9 cellular contexts compared by ENCODE assay signal in genomic region chr15:77013786-77014136, GRCh38. TPM values are rescaled to one million over a fixed set of nuclear protein-coding genes. Genes with fewer than 3 reads are reported as not detected.
DNase-seq lines count a peak whose midpoint lies in the region; ATAC-seq and TF ChIP-seq lines count a peak whose summit lies in the region.
"Had no signal": no experiment of that assay in that cellular context is flagged by ENCODE, and none has a peak within 500 bp of the region (broad histone marks: within the 10 kb centered on the region; RNA-seq: fewer than 3 reads in every experiment).

No MANE protein-coding gene starts in this region.

- DNase-seq in MCF 10A (ENCODE audit: unreplicated experiment) (peak; percentile 33), breast epithelium (ENCODE audit: low spot score in 2 of 2) (no peak), T-helper 9 cell (peak; percentile 74), SIG-M5 treated with dmso at 0.1 percent for 504 hours (lab: John Stamatoyannopoulos, UW; ENCODE audit: unreplicated experiment) (no peak), pons (ENCODE audit: low spot score) (no peak)
- peak; percentile 64 to 86 for DNase-seq in central memory CD8-positive, alpha-beta T cell (ENCODE audit: low spot score in 2 of 2)
- peak; percentile 78 to 83 for DNase-seq in stimulated activated CD8-positive, alpha-beta memory T cell treated with anti-CD3 and anti-CD28 coated beads, Interleukin-2, amount 100 ng/mL, for 1 hour (ENCODE audit: low read depth in 2 of 2)

- WGBS in gastroesophageal sphincter (ENCODE audit: low coverage in 1 of 2), 2 donors = no CpG with 5 or more reads among the region's 5 CpGs

- H3K36me3 ChIP-seq in breast epithelium (no peaks in the 10 kb centered on the region), gastroesophageal sphincter (no peaks in the 10 kb centered on the region)
- H3K36me3 ChIP-seq: SJSA1 had no signal

- H3K9me3 ChIP-seq in breast epithelium (no peaks in the 10 kb centered on the region), gastroesophageal sphincter (no peaks in the 10 kb centered on the region)
- H3K9me3 ChIP-seq: SJSA1 had no signal

- no TSS peak for BruUV-seq in MCF 10A (replicated peaks; lab: Mats Ljungman, UMichigan)

- H3K36me3 Mint-ChIP-seq in MCF 10A (ENCODE audit: insufficient read depth, unreplicated experiment) = no peaks in the 10 kb centered on the region
- peaks cover 26% of the 10 kb centered on the region for H3K36me3 Mint-ChIP-seq in central memory CD8-positive, alpha-beta T cell (ENCODE audit: insufficient read depth)

- peak overlapping the region; percentile 14 for H3K27ac Mint-ChIP-seq in MCF 10A (ENCODE audit: low read depth, unreplicated experiment)
- peak overlapping the region; percentile 97 for H3K27ac Mint-ChIP-seq in central memory CD8-positive, alpha-beta T cell (ENCODE audit: low read depth)

- H3K27me3 Mint-ChIP-seq in MCF 10A (ENCODE audit: insufficient read depth, unreplicated experiment) = no peaks in the 10 kb centered on the region
- H3K27me3 Mint-ChIP-seq in central memory CD8-positive, alpha-beta T cell = no peaks in the 10 kb centered on the region

- TF ChIP-seq CTCF in MCF 10A (IDR thresholded peaks at IDR 0.05; ENCODE audit: unreplicated experiment) = no peak
- TF ChIP-seq CTCF in breast epithelium (IDR thresholded peaks at IDR 0.05) = no peak
- TF ChIP-seq CTCF in gastroesophageal sphincter (IDR thresholded peaks at IDR 0.05) = no peak

- CTCF ChIA-PET in MCF 10A (lab: Yijun Ruan, JAX) = no interaction called here

- H3K27ac ChIP-seq in breast epithelium = no peak overlapping the region
- no peak overlapping the region for H3K27ac ChIP-seq in gastroesophageal sphincter
- H3K27ac ChIP-seq: SJSA1 had no signal

- H3K27me3 ChIP-seq in breast epithelium = no peaks in the 10 kb centered on the region
- H3K27me3 ChIP-seq in gastroesophageal sphincter = no peaks in the 10 kb centered on the region
- H3K27me3 ChIP-seq: SJSA1 had no signal

- intact Hi-C loops in MCF 10A (cut with micrococcal nuclease) (no loop called here), breast epithelium (cut with DNase I; ENCODE audit: low total_unique reads) (no loop called here)

- no peak for TF ChIP-seq EP300 in gastroesophageal sphincter (IDR thresholded peaks at IDR 0.05)

- ATAC-seq in central memory CD8-positive, alpha-beta T cell (replicated peaks; ENCODE audit: extremely low read depth, poor library complexity, severe bottlenecking) = peak; percentile 84
- no peak for ATAC-seq in gastroesophageal sphincter

- H3K4me1 ChIP-seq in breast epithelium = no peaks in the 10 kb centered on the region
- peaks cover 0 to 12% (median 0%) of the 10 kb centered on the region in 3 donors for H3K4me1 ChIP-seq in gastroesophageal sphincter
- H3K4me1 ChIP-seq: SJSA1 had no signal

- no peak overlapping the region for H3K4me3 Mint-ChIP-seq in MCF 10A (ENCODE audit: unreplicated experiment)
- H3K4me3 Mint-ChIP-seq in central memory CD8-positive, alpha-beta T cell = peak overlapping the region; percentile 88

- TF ChIP-seq POLR2A in breast epithelium (IDR thresholded peaks at IDR 0.05) = no peak
- no peak for TF ChIP-seq POLR2A in gastroesophageal sphincter (IDR thresholded peaks at IDR 0.05)

- POLR2A ChIA-PET in MCF 10A (lab: Yijun Ruan, JAX) = no interaction called here

- H3K4me3 ChIP-seq in breast epithelium (no peak overlapping the region), gastroesophageal sphincter (no peak overlapping the region)
- H3K4me3 ChIP-seq: SJSA1 had no signal

- H3K9me3 Mint-ChIP-seq in MCF 10A (ENCODE audit: unreplicated experiment) = no peaks in the 10 kb centered on the region
- no peaks in the 10 kb centered on the region for H3K9me3 Mint-ChIP-seq in central memory CD8-positive, alpha-beta T cell

- H3K4me1 Mint-ChIP-seq in MCF 10A (ENCODE audit: insufficient read depth, unreplicated experiment) = no peaks in the 10 kb centered on the region
- peaks cover 95% of the 10 kb centered on the region for H3K4me1 Mint-ChIP-seq in central memory CD8-positive, alpha-beta T cell

RNA-seq across cellular contexts. Expression of gene PSTPIP1, which starts 18.8 kb away (rescaled TPM):
- total RNA-seq in MCF 10A (2022) = 1.2 TPM in 2 replicates
- 10 to 100 TPM in 1 of 3 donors, 1 to 10 TPM in 2; 2.6 to 11.0 (median 3.9) TPM for total RNA-seq in breast epithelium
- total RNA-seq in gastroesophageal sphincter = 10 to 100 TPM in 2 of 4 donors, 1 to 10 TPM in 2; 7.1 to 18.2 (median 9.0) TPM
- total RNA-seq: SJSA1 had no signal

RNA-seq across cellular contexts. Expression of gene TSPAN3, which starts 57.1 kb away (rescaled TPM):
- total RNA-seq in MCF 10A (2022) (96.6 and 96.8 TPM in 2 replicates), breast epithelium (100 to 1,000 TPM; 148 to 398 (median 292) TPM), gastroesophageal sphincter (100 to 1,000 TPM; 163 to 205 (median 171) TPM)

Comparison
In these comparisons a context has a peak if more than half of its experiments do, and no peak if none do; other contexts are left out.
1. DNase-seq: peak in MCF 10A (single experiment), T-helper 9 cell (single experiment), central memory CD8-positive, alpha-beta T cell (2 of 2) and stimulated activated CD8-positive, alpha-beta memory T cell treated with anti-CD3 and anti-CD28 coated beads, Interleukin-2, amount 100 ng/mL, for 1 hour (2 of 2); none in breast epithelium (0 of 2), SIG-M5 treated with dmso at 0.1 percent for 504 hours (single experiment) and pons (single experiment).